ENCODE assay signal across 11 cellular contexts in the genomic region with DNA sequence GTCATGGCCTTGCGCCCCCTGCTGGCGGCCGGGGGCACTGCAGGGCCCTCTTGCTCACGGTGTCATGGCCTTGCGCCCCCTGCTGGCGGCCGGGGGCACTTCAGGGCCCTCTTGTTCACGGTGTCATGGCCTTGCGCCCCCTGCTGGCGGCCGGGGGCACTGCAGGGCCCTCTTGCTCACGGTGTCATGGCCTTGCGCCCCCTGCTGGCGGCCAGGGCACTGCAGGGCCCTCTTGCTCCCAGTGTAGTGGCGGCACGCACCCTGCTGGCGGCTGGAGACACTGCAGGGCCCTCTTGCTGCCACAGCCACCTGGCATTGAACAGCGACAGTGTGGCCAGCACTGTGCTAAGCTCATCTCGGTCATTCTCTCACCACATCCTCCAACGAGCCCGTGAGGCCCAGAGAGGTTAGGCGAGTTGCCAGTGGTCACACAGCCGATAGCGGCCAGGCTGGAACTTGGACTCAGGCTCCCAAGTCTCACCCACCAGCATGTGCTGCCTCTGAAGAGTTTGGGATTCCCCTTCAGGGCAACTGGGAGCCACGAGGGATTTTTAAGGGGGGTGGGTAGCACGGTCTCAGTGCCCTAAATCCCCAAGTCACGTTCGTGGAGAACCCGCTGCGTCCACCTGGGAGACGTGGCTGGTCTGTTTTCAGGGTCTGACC. TPM values are rescaled to one million over a fixed set of nuclear protein-coding genes. Genes with fewer than 3 reads are reported as not detected.
DNase-seq lines count a peak whose midpoint lies in the region; ATAC-seq and TF ChIP-seq lines count a peak whose summit lies in the region.
"Not testable (repeated sequence)": the region's sequence is repeated elsewhere in the genome, so short reads cannot be mapped to it uniquely, and the experiment has no call there.
"Had no signal": no experiment of that assay in that cellular context is flagged by ENCODE, and none has a peak within 500 bp of the region (broad histone marks: within the 10 kb centered on the region; RNA-seq: fewer than 3 reads in every experiment).

No MANE protein-coding gene starts in this region.

- peaks cover 10% of the 10 kb centered on the region; the same call in 1 of the 2 replicates for H3K9me3 ChIP-seq in AG04450 (ENCODE audit: control insufficient read depth, insufficient read depth, low read length)
- H3K9me3 ChIP-seq in OCI-LY3 (ENCODE audit: insufficient read depth, low read length): not testable (repeated sequence)

- peak; percentile 98 for ATAC-seq in GM18511 (IDR thresholded peaks at IDR 0.05; ENCODE audit: unreplicated experiment)
- peak; percentile 97 for ATAC-seq in HG02759 (IDR thresholded peaks at IDR 0.05; ENCODE audit: unreplicated experiment)
- ATAC-seq in HG03342 (IDR thresholded peaks at IDR 0.05; ENCODE audit: unreplicated experiment): peak; percentile 100
- ATAC-seq in activated naive CD4-positive, alpha-beta T cell treated with anti-CD3 and anti-CD28 coated beads, Interleukin-2, amount 50 U/mL, for 72 hours: peak; percentile 57 to 73

- H3K4me1 ChIP-seq in OCI-LY3 (ENCODE audit: low read length): not testable (repeated sequence)

- peaks cover 11% of the 10 kb centered on the region for H3K27me3 Mint-ChIP-seq in nephron progenitor cell (ENCODE audit: low read depth, poor library complexity)

- H3K4me3 ChIP-seq in AG04450 (ENCODE audit: low read depth, low read length); OCI-LY3 (ENCODE audit: low read length): not testable (repeated sequence)

- not testable (repeated sequence) for H3K9me3 Mint-ChIP-seq in activated naive CD4-positive, alpha-beta T cell treated with anti-CD3 and anti-CD28 coated beads, Interleukin-2, amount 50 U/mL, for 72 hours
- H3K9me3 Mint-ChIP-seq in nephron progenitor cell: peaks cover 41% of the 10 kb centered on the region

- not testable (repeated sequence) for H3K4me2 ChIP-seq in OCI-LY3 (ENCODE audit: low read length)

- H3K27ac ChIP-seq in AG04450 (ENCODE audit: low read depth, low read length); OCI-LY3 (ENCODE audit: low read length): not testable (repeated sequence)

- H2AFZ ChIP-seq in OCI-LY3 (ENCODE audit: low read depth, low read length): not testable (repeated sequence)

- not testable (repeated sequence) for H3K79me2 ChIP-seq in OCI-LY3 (ENCODE audit: low read length)

- H4K20me1 ChIP-seq in OCI-LY3 (ENCODE audit: insufficient read depth, low read length): not testable (repeated sequence)

- not testable (repeated sequence) for H3K27me3 ChIP-seq in AG04450 (ENCODE audit: control insufficient read depth, insufficient read depth, low read length); OCI-LY3 (ENCODE audit: low read depth, low read length)

- TF ChIP-seq CTCF in AG04450 (IDR thresholded peaks at IDR 0.05; ENCODE audit: low read depth, low read length) (0 out of 2 replicates have a peak, but pooled peaks have one; percentile 4), GM20000 (IDR thresholded peaks at IDR 0.05; ENCODE audit: extremely low read depth, missing control alignments) (peak; percentile 79), OCI-LY3 (IDR thresholded peaks at IDR 0.05; ENCODE audit: low read depth, low read length) (peak; percentile 50), nephron progenitor cell (IDR thresholded peaks at IDR 0.05) (peak; percentile 9)

- not testable (repeated sequence) for H3K27ac Mint-ChIP-seq in activated naive CD4-positive, alpha-beta T cell treated with anti-CD3 and anti-CD28 coated beads, Interleukin-2, amount 50 U/mL, for 72 hours; nephron progenitor cell

- H3K36me3 ChIP-seq in OCI-LY3 (replicated peaks; ENCODE audit: low read depth, low read length): not testable (repeated sequence)

- H3K9ac ChIP-seq in OCI-LY3 (ENCODE audit: low read length): not testable (repeated sequence)

- H3K36me3 Mint-ChIP-seq in activated naive CD4-positive, alpha-beta T cell treated with anti-CD3 and anti-CD28 coated beads, Interleukin-2, amount 50 U/mL, for 72 hours; nephron progenitor cell (ENCODE audit: low read depth): not testable (repeated sequence)

- not testable (repeated sequence) for H3K4me1 Mint-ChIP-seq in nephron progenitor cell

- DNase-seq in AG04450 (ENCODE audit: low read depth, low spot score); GM20000 (ENCODE audit: low spot score); nephron progenitor cell: not testable (repeated sequence)
- DNase-seq in activated naive CD4-positive, alpha-beta T cell treated with anti-CD3 and anti-CD28 coated beads, Interleukin-2, amount 50 U/mL, for 72 hours (ENCODE audit: low spot score in 2 of 2): peak; percentile 51 to 78

- H3K4me3 Mint-ChIP-seq in nephron progenitor cell: not testable (repeated sequence)

- POLR2A ChIA-PET in AG04450 (lab: Yijun Ruan, JAX): not testable (repeated sequence)

- CTCF ChIA-PET in AG04450 (lab: Charles Lee): not testable (repeated sequence)

RNA-seq across cellular contexts. Expression of gene TUBB8B, which starts 48.0 kb away (rescaled TPM):
- polyA plus RNA-seq in AG04450 (2011; rRNA removed): 0.12 TPM in 1 of 2 replicates, not detected in the other
- polyA minus RNA-seq in AG04450 (2011; rRNA and poly(A)+ RNA removed): not detected in 2 replicates
- not detected for total RNA-seq in activated naive CD4-positive, alpha-beta T cell treated with anti-CD3 and anti-CD28 coated beads, Interleukin-2, amount 50 U/mL, for 72 hours
- total RNA-seq: activated CD8-positive, alpha-beta T cell treated with anti-CD3 and anti-CD28 coated beads, Interleukin-2, amount 10 ng/mL, durations not matched to agents 7 days and 5 days; cardiac septum; HT-29 had no signal

Comparison
In these comparisons a context has a peak if more than half of its experiments do, and no peak if none do; other contexts are left out.
1. CTCF ChIP-seq: peak in every context shown above with its lines; median percentile 79 in GM20000; 50 in OCI-LY3; 9 in nephron progenitor cell; 4 in AG04450.